28 cellular contexts compared by ENCODE assay signal in genomic region chr2:320561-320960, GRCh38. TPM values are rescaled to one million over a fixed set of nuclear protein-coding genes. Genes with fewer than 3 reads are reported as not detected.
"Had no signal": no experiment of that assay in that cellular context is flagged by ENCODE, and none has a peak within 500 bp of the region (broad histone marks: within the 10 kb centered on the region; RNA-seq: fewer than 3 reads in every experiment).

No MANE protein-coding gene starts in this region.

- H3K36me3 Mint-ChIP-seq: activated naive CD8-positive, alpha-beta T cell had no signal

- H3K36me3 ChIP-seq: brain microvascular endothelial cell had no signal

- H3K4me3 Mint-ChIP-seq: activated CD4-positive, alpha-beta memory T cell treated with anti-CD3 and anti-CD28 coated beads for 36 hours; activated naive CD4-positive, alpha-beta T cell treated with anti-CD3 and anti-CD28 coated beads, Interleukin-2, amount 10 ng/mL, durations not matched to agents 7 days and 5 days; activated naive CD8-positive, alpha-beta T cell; activated naive CD8-positive, alpha-beta T cell treated with anti-CD3 and anti-CD28 coated beads, Interleukin-2, amount 50 U/mL, for 24 hours; activated T-cell treated with anti-CD3 and anti-CD28 coated beads, Interleukin-2, amount 50 U/mL, for 4 hours; activated T-helper 1 cell treated with anti-CD3 and anti-CD28 coated beads, Interleukin-12 subunit alpha, Interleukin-12 subunit beta, Interleukin-2, Interleukin-4 antibody, amounts not matched to agents 30 ng/mL and 10 ng/mL and 1 ng/mL, durations not matched to agents 14 hours and 24 hours and 36 hours; T-helper 2 cell treated with Interferon-gamma antibody and Interleukin-4, amounts not matched to agents 5 μg/mL and 100 μg/mL, for 36 hours had no signal

- H3K4me3 ChIP-seq: K562 had no signal

- H3K9me3 Mint-ChIP-seq: activated T-cell treated with anti-CD3 and anti-CD28 coated beads, Interleukin-2, amount 50 U/mL, for 4 hours; T-helper 2 cell treated with Interferon-gamma antibody and Interleukin-4, amounts not matched to agents 5 μg/mL and 100 μg/mL, for 36 hours had no signal

- H3K27ac ChIP-seq: brain microvascular endothelial cell had no signal

- H3K27me3 ChIP-seq: brain microvascular endothelial cell had no signal

- DNase-seq: activated CD4-positive, alpha-beta memory T cell treated with anti-CD3 and anti-CD28 coated beads for 36 hours; activated CD4-positive, alpha-beta T cell treated with anti-CD3 and anti-CD28 coated beads, Interleukin-2, amount 50 U/mL, for 1 hour; activated CD8-positive, alpha-beta memory T cell treated with anti-CD3 and anti-CD28 coated beads, Interleukin-2, amount 50 U/mL, for 4 hours; activated effector memory CD4-positive, alpha-beta T cell treated with Interleukin-2 at 50 U/mL for 16 hours; activated naive CD4-positive, alpha-beta T cell treated with anti-CD3 and anti-CD28 coated beads, Interleukin-2, amount 10 ng/mL, durations not matched to agents 7 days and 5 days; activated naive CD8-positive, alpha-beta T cell treated with anti-CD3 and anti-CD28 coated beads, Interleukin-2, amount 50 U/mL, for 24 hours; activated T-cell treated with anti-CD3 and anti-CD28 coated beads for 4 hours; activated T-cell treated with anti-CD3 and anti-CD28 coated beads, Interleukin-2, amount 50 U/mL, for 4 hours; anterior cingulate cortex; brain microvascular endothelial cell; NCI-H1092 treated with DMSO at 0.1 percent for 48 hours; NCI-H1417; NCI-H146; NCI-H187; NCI-H2029 treated with DMSO at 0.1 percent for 48 hours; NCI-H2107; NCI-H2171; NCI-H510A; NCI-H526; NCI-H748 treated with DMSO at 0.1 percent for 48 hours; OCI-M1; Right ventricle myocardium superior; SW 1271 had no signal

- ATAC-seq: activated naive CD8-positive, alpha-beta T cell treated with anti-CD3 and anti-CD28 coated beads, Interleukin-2, amount 50 U/mL, for 24 hours; activated T-cell treated with anti-CD3 and anti-CD28 coated beads, Interleukin-2, amount 50 U/mL, for 4 hours; K562 had no signal

- H3K27ac Mint-ChIP-seq: activated CD4-positive, alpha-beta memory T cell treated with anti-CD3 and anti-CD28 coated beads for 36 hours; activated naive CD4-positive, alpha-beta T cell treated with anti-CD3 and anti-CD28 coated beads, Interleukin-2, amount 10 ng/mL, durations not matched to agents 7 days and 5 days; activated naive CD8-positive, alpha-beta T cell; activated T-helper 1 cell treated with anti-CD3 and anti-CD28 coated beads, Interleukin-12 subunit alpha, Interleukin-12 subunit beta, Interleukin-2, Interleukin-4 antibody, amounts not matched to agents 30 ng/mL and 10 ng/mL and 1 ng/mL, durations not matched to agents 14 hours and 24 hours and 36 hours; T-helper 2 cell treated with Interferon-gamma antibody and Interleukin-4, amounts not matched to agents 5 μg/mL and 100 μg/mL, for 36 hours had no signal

RNA-seq across cellular contexts. Expression of gene ALKAL2, which starts 32.7 kb away (rescaled TPM):
- total RNA-seq: activated CD4-positive, alpha-beta memory T cell treated with anti-CD3 and anti-CD28 coated beads for 36 hours; activated T-cell treated with anti-CD3 and anti-CD28 coated beads, Interleukin-2, amount 50 U/mL, for 4 hours; K562; M059J; Right ventricle myocardium superior had no signal
